ENCODE assay signal across 7 cellular contexts in the genomic region with DNA sequence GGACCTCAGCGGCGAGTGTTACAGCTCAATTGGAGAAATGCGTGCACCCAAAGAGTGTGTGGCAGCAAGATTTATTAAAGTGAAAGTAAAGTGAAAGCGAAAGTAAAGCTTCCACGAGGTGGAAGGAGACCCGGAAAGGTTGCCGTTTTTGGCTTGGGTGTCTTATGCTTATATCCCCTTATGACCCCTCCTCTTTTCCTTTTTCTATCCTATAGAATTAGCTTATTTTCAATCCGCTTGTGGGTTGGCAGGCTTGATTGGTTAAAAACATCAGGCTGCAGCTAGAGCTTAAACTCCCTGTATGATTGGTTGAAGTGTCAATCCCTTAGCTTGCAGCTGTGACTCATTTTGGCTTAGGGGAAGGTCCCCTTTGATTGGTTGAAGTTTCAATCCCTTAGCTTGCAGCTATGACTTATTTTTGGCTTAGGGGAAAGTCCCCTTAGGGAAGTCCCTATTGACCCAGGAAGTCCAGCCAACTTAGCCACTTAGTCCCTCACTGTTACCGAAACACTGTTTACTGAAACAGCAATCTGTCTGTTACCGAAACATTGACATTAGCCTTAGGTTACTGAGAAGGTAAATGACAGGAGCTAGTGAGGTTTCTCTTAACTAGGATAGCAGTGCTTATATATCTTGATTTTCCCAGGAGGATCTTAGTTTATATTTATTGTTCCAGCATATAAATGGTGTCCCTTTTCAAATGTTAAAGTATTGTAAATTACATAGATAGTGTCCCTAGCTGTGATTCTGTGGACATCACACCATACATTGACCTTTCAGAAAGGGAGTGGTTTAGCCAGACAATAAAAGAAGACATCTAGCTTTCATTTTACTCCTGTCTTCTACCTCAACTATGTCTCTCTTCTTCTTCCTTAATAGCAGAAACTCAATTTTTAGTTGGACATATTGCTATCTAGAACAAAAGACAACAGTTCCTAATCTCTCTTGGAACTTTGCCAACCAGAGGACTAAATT.
DNase-seq lines count a peak whose midpoint lies in the region; ATAC-seq and TF ChIP-seq lines count a peak whose summit lies in the region.

No MANE protein-coding gene starts in this region.

- TF ChIP-seq POLR2A in GM18505 (IDR thresholded peaks at IDR 0.05; ENCODE audit: borderline replicate concordance, extremely low read depth, insufficient read depth, insufficient read length) (peak; percentile 35), esophagus squamous epithelium (IDR thresholded peaks at IDR 0.05) (no peak)

- peak; percentile 72 for ATAC-seq in GM18505 (IDR thresholded peaks at IDR 0.05; ENCODE audit: unreplicated experiment)
- ATAC-seq in HG02588 (IDR thresholded peaks at IDR 0.05; ENCODE audit: unreplicated experiment), result peak; percentile 93
- ATAC-seq in sciatic nerve, result peak; percentile 71

- 30 to 67% methylated on average over 10 of the region's 10 CpGs for WGBS in esophagus squamous epithelium, 2 donors

- no peaks in the 10 kb centered on the region for H3K27me3 ChIP-seq in esophagus squamous epithelium

- DNase-seq in NCI-H1092 treated with DMSO at 0.1 percent for 48 hours (lab: John Stamatoyannopoulos, UW) (peak; percentile 72), esophagus squamous epithelium (lab: John Stamatoyannopoulos, UW) (no peak), sciatic nerve (ENCODE audit: low spot score) (no peak), ecto neural progenitor cell (ENCODE audit: low spot score) (no peak)
- peak; percentile 22 for DNase-seq in activated CD4-positive, alpha-beta T cell treated with anti-CD3 and anti-CD28 coated beads, Interleukin-2, amount 50 U/mL, for 1 hour

- peak overlapping the region in 3 of 4 donors; percentile 4 to 41 (median 20) for H3K27ac ChIP-seq in esophagus squamous epithelium

- intact Hi-C loops in esophagus squamous epithelium (cut with DNase I) (no loop called here), sciatic nerve (cut with DNase I) (no loop called here)

- no peak for TF ChIP-seq CTCF in esophagus squamous epithelium (IDR thresholded peaks at IDR 0.05)

- H3K4me1 ChIP-seq in esophagus squamous epithelium, result peaks cover 0 to 3% (median 0%) of the 10 kb centered on the region in 3 donors

- no peaks in the 10 kb centered on the region for H3K9me3 ChIP-seq in esophagus squamous epithelium

- H3K36me3 ChIP-seq in esophagus squamous epithelium, result no peaks in the 10 kb centered on the region

- H3K4me3 ChIP-seq in esophagus squamous epithelium, result peak overlapping the region; percentile 6 to 64 (median 36)

Comparison
In these comparisons a context has a peak if more than half of its experiments do, and no peak if none do; other contexts are left out.
1. DNase-seq: peak in NCI-H1092 treated with DMSO at 0.1 percent for 48 hours (single experiment) and activated CD4-positive, alpha-beta T cell treated with anti-CD3 and anti-CD28 coated beads, Interleukin-2, amount 50 U/mL, for 1 hour (single experiment); none in esophagus squamous epithelium (single experiment), sciatic nerve (single experiment) and ecto neural progenitor cell (single experiment).
2. Peak in every context shown above with its lines, with median percentiles within 50 percentile points of each other: ATAC-seq.